8 cellular contexts compared by ENCODE assay signal in genomic region chr1:201022178-201022823, GRCh38. TPM values are rescaled to one million over a fixed set of nuclear protein-coding genes. Genes with fewer than 3 reads are reported as not detected.
DNase-seq lines count a peak whose midpoint lies in the region; ATAC-seq and TF ChIP-seq lines count a peak whose summit lies in the region.

No MANE protein-coding gene starts in this region.

- ATAC-seq in CD4-positive, alpha-beta T cell (ENCODE audit: poor library complexity) = no peak
- ATAC-seq in GM19397 (IDR thresholded peaks at IDR 0.05; ENCODE audit: unreplicated experiment) = no peak
- ATAC-seq in GM21526 (IDR thresholded peaks at IDR 0.05; ENCODE audit: low FRiP score, unreplicated experiment) = no peak

- peak overlapping the region; percentile 80 for H3K27ac ChIP-seq in CD4-positive, alpha-beta T cell (ENCODE audit: low read depth, low read length)
- H3K27ac ChIP-seq in dorsolateral prefrontal cortex = peak overlapping the region in 56 of 59 donors; percentile 9 to 88 (median 75)
- peak overlapping the region; percentile 95 for H3K27ac ChIP-seq in neural cell (ENCODE audit: low read length)

- POLR2A ChIA-PET in CD4-positive, alpha-beta T cell (lab: Charles Lee) = interaction anchor here (0.6 to 4.9 kb wide), 12 partner anchors 7 to 1140 kb away, joined by 3 to 22 read pairs (median 4); partner anchors contain the start of gene DDX59

- peak overlapping the region; percentile 90 for H3K27ac Mint-ChIP-seq in CD4-positive, alpha-beta T cell

- H3K79me2 ChIP-seq in neural cell (replicated peaks; ENCODE audit: insufficient read depth, low read length) = peaks cover 64% of the 10 kb centered on the region

- H3K4me3 ChIP-seq in dorsolateral prefrontal cortex = peak overlapping the region; percentile 43 to 85 (median 73)
- H3K4me3 ChIP-seq in neural cell (ENCODE audit: low read length) = peak overlapping the region; percentile 97

- H3K9me2 ChIP-seq in neural cell (ENCODE audit: insufficient read depth, low read length) = no peaks in the 10 kb centered on the region

- H4K20me1 ChIP-seq in neural cell (ENCODE audit: insufficient read depth) = peaks cover 32% of the 10 kb centered on the region

- no peak for DNase-seq in CD4-positive, alpha-beta T cell
- DNase-seq in NAMALWA (ENCODE audit: low spot score) (peak; percentile 51), dorsolateral prefrontal cortex (no peak)
- no peak for DNase-seq in stimulated activated CD4-positive, alpha-beta T cell treated with anti-CD3 and anti-CD28 coated beads, Interleukin-4, amount 100 ng/mL, for 24 hours
- DNase-seq in activated CD8-positive, alpha-beta memory T cell treated with anti-CD3 and anti-CD28 coated beads for 24 hours = no peak

- H3K9ac ChIP-seq in neural cell (ENCODE audit: low read length) = peak overlapping the region; percentile 98

- CTCF ChIA-PET in CD4-positive, alpha-beta T cell (lab: Charles Lee) = interaction anchor here (1.2 to 2.8 kb wide), 6 partner anchors 14 to 149 kb away, joined by 3 to 13 read pairs (median 4); no protein-coding TSS in a partner anchor

- no peak for TF ChIP-seq EP300 in neural cell (conservative IDR thresholded peaks at IDR 0.05; ENCODE audit: poor library complexity, severe bottlenecking)

- no peak for TF ChIP-seq CTCF in CD4-positive, alpha-beta T cell (IDR thresholded peaks at IDR 0.05)
- TF ChIP-seq CTCF in dorsolateral prefrontal cortex (IDR thresholded peaks at IDR 0.05 in 54 of 56, conservative IDR thresholded peaks at IDR 0.05 in 2 of 56; ENCODE audit: low read depth in 1 of 56, partially characterized antibody in 56 of 56) (no peak), neural cell (IDR thresholded peaks at IDR 0.05; ENCODE audit: poor library complexity, severe bottlenecking) (no peak)

- H3K27me3 ChIP-seq in CD4-positive, alpha-beta T cell (ENCODE audit: control insufficient read depth, insufficient read depth, low read length) = no peaks in the 10 kb centered on the region
- H3K27me3 ChIP-seq in dorsolateral prefrontal cortex (no peaks in the 10 kb centered on the region), neural cell (ENCODE audit: insufficient read depth, low read depth, low read length) (no peaks in the 10 kb centered on the region)

- H3K36me3 Mint-ChIP-seq in CD4-positive, alpha-beta T cell (ENCODE audit: low read depth) = peaks cover 6% of the 10 kb centered on the region

- peak overlapping the region; percentile 94 for H3K4me3 Mint-ChIP-seq in CD4-positive, alpha-beta T cell

- H3K4me1 Mint-ChIP-seq in CD4-positive, alpha-beta T cell (ENCODE audit: low read depth) = peaks cover 89% of the 10 kb centered on the region

- H3K4me2 ChIP-seq in neural cell (ENCODE audit: low read length) = peak overlapping the region; percentile 100

- H3F3A ChIP-seq in neural cell (ENCODE audit: insufficient read depth, low read length, poor library complexity, severe bottlenecking) = no peaks in the 10 kb centered on the region

- no peaks in the 10 kb centered on the region for H3K9me3 ChIP-seq in CD4-positive, alpha-beta T cell (ENCODE audit: control insufficient read depth, low read length)
- H3K9me3 ChIP-seq in neural cell (ENCODE audit: low read length) = no peaks in the 10 kb centered on the region

- H3K9me3 Mint-ChIP-seq in CD4-positive, alpha-beta T cell = no peaks in the 10 kb centered on the region

- H2AFZ ChIP-seq in neural cell (ENCODE audit: low read depth, low read length) = no peak overlapping the region

- H3K36me3 ChIP-seq in neural cell (ENCODE audit: insufficient read depth, low read length) = no peaks in the 10 kb centered on the region

- TF ChIP-seq RAD21 in neural cell (conservative IDR thresholded peaks at IDR 0.05) = no peak

- intact Hi-C loops in CD4-positive, alpha-beta T cell (cut with DNase I, micrococcal nuclease) = loop anchor here (5.0 to 10.0 kb wide), 5 partner anchors 92 to 608 kb away; partner anchors contain the start of genes CACNA1S (in 1 of the 2), CAMSAP2 (in 1 of the 2), DDX59 (in 1 of the 2) and ZNF281 (in 1 of the 2)
- intact Hi-C loops in dorsolateral prefrontal cortex (cut with DNase I) = no loop called here

- H3K27me3 Mint-ChIP-seq in CD4-positive, alpha-beta T cell = no peaks in the 10 kb centered on the region

TF ChIP-seq in neural cell, 6 proteins besides CTCF, POLR2A, EP300 and RAD21:
- TF ChIP-seq SMC3 (conservative IDR thresholded peaks at IDR 0.05; ENCODE audit: poor library complexity) (no peak), REST (IDR thresholded peaks at IDR 0.05; ENCODE audit: borderline replicate concordance) (no peak), TAF1 (IDR thresholded peaks at IDR 0.05; ENCODE audit: low read depth) (no peak), MXI1 (conservative IDR thresholded peaks at IDR 0.05; ENCODE audit: poor library complexity, severe bottlenecking) (no peak), POLR2AphosphoS5 (IDR thresholded peaks at IDR 0.05) (no peak), EZH2 (IDR thresholded peaks at IDR 0.05; ENCODE audit: borderline replicate concordance, insufficient read depth, low read length, poor library complexity, severe bottlenecking) (no peak)

RNA-seq across cellular contexts. Expression of gene KIF21B, which starts 1.2 kb away (rescaled TPM):
- total RNA-seq in CD4-positive, alpha-beta T cell = 10 to 100 TPM; 64.5 to 65.4 TPM
- 10 to 100 TPM; 21.8 to 76.7 (median 45.0) TPM for total RNA-seq in dorsolateral prefrontal cortex
- 53.7 and 73.7 TPM in 2 replicates for polyA plus RNA-seq in neural cell
- polyA minus RNA-seq in neural cell = 268 and 273 TPM in 2 replicates

Comparison
In these comparisons a context has a peak if more than half of its experiments do, and no peak if none do; other contexts are left out.
1. intact Hi-C loops: an anchor here in CD4-positive, alpha-beta T cell (5.0 to 10.0 kb wide); none called in dorsolateral prefrontal cortex.